In genomic region chr22:50529416-50530279, GRCh38 we compare ENCODE assay signal across 8 cellular contexts. TPM values are rescaled to one million over a fixed set of nuclear protein-coding genes. Genes with fewer than 3 reads are reported as not detected.
DNase-seq lines count a peak whose midpoint lies in the region; ATAC-seq and TF ChIP-seq lines count a peak whose summit lies in the region.

A gene with protein sequence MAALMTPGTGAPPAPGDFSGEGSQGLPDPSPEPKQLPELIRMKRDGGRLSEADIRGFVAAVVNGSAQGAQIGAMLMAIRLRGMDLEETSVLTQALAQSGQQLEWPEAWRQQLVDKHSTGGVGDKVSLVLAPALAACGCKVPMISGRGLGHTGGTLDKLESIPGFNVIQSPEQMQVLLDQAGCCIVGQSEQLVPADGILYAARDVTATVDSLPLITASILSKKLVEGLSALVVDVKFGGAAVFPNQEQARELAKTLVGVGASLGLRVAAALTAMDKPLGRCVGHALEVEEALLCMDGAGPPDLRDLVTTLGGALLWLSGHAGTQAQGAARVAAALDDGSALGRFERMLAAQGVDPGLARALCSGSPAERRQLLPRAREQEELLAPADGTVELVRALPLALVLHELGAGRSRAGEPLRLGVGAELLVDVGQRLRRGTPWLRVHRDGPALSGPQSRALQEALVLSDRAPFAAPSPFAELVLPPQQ (minus strand): TSS chr22:50530012. CDS start chr22:50529709, 303 bp downstream.

- no peak within 1 kb of the TSS for H3K27ac ChIP-seq in HUES64 (ENCODE audit: low read depth, low read length)
- H3K27ac ChIP-seq in esophagus squamous epithelium: peak within 1 kb of the TSS; percentile 96 to 100 (median 98)
- H3K27ac ChIP-seq in transverse colon: peak within 1 kb of the TSS; percentile 94 to 99 (median 96)

- H3K27me3 ChIP-seq in HUES64 (ENCODE audit: insufficient read depth, low read length) (peaks cover 75% of the 10 kb centered on the region), esophagus squamous epithelium (peaks cover 0 to 37% (median 0%) of the 10 kb centered on the region in 4 donors), transverse colon (peaks cover 13% of the 10 kb centered on the region)

- no peak for TF ChIP-seq CTCF in GM13977 (IDR thresholded peaks at IDR 0.05; ENCODE audit: extremely low read depth, insufficient read depth, missing control alignments)
- TF ChIP-seq CTCF in esophagus squamous epithelium (IDR thresholded peaks at IDR 0.05): peak in 2 of 6 experiments; percentile 2 to 15
- no peak for TF ChIP-seq CTCF in nephron (IDR thresholded peaks at IDR 0.05; ENCODE audit: unreplicated experiment in 3 of 3)
- no peak for TF ChIP-seq CTCF in transverse colon (IDR thresholded peaks at IDR 0.05)

- H3K36me3 ChIP-seq in HUES64 (ENCODE audit: insufficient read depth, low read length): no peaks in the 10 kb centered on the region
- H3K36me3 ChIP-seq in esophagus squamous epithelium: no peaks in the 10 kb centered on the region
- no peaks in the 10 kb centered on the region for H3K36me3 ChIP-seq in transverse colon

- 16% methylated on average over 105 of the region's 105 CpGs for WGBS in HUES64
- WGBS in esophagus squamous epithelium, 2 donors: 16% methylated on average over 5 of the region's 105 CpGs; no CpG with 5 or more reads in 1 of the 2 donors
- 16% methylated on average over 69 of the region's 105 CpGs; no CpG with 5 or more reads in 1 of the 2 donors for WGBS in transverse colon (ENCODE audit: low coverage in 1 of 2), 2 donors

- no peaks in the 10 kb centered on the region for H3K9me3 ChIP-seq in HUES64 (ENCODE audit: insufficient read depth, low read depth, low read length)
- no peaks in the 10 kb centered on the region for H3K9me3 ChIP-seq in esophagus squamous epithelium
- no peaks in the 10 kb centered on the region for H3K9me3 ChIP-seq in transverse colon

- TF ChIP-seq POLR2A in esophagus squamous epithelium (IDR thresholded peaks at IDR 0.05) (peak in 3 of 4 donors; percentile 7 to 93 (median 47)), transverse colon (IDR thresholded peaks at IDR 0.05) (peak; percentile 27)

- no peak for TF ChIP-seq EP300 in transverse colon (IDR thresholded peaks at IDR 0.05; ENCODE audit: low read depth)

- no peak for ATAC-seq in GM19467 (IDR thresholded peaks at IDR 0.05; ENCODE audit: unreplicated experiment)
- ATAC-seq in GM21825 (IDR thresholded peaks at IDR 0.05; ENCODE audit: unreplicated experiment): no peak

- H3K4me1 Mint-ChIP-seq in nephron: peaks cover 24% of the 10 kb centered on the region

- peak within 1 kb of the TSS; percentile 65 to 80 (median 71) for H3K4me3 Mint-ChIP-seq in nephron

- peak; percentile 93 for DNase-seq in GM13977 (ENCODE audit: low spot score)
- peak; percentile 65 for DNase-seq in activated CD8-positive, alpha-beta memory T cell treated with anti-CD3 and anti-CD28 coated beads, Interleukin-2, amount 50 U/mL, for 4 hours
- no peak for DNase-seq in esophagus squamous epithelium (lab: John Stamatoyannopoulos, UW)
- DNase-seq in transverse colon: peak; percentile 90

- H3K36me3 Mint-ChIP-seq in nephron (ENCODE audit: low read depth): peaks cover 2% of the 10 kb centered on the region

- no peak within 1 kb of the TSS for H3K27ac Mint-ChIP-seq in nephron

- peak within 1 kb of the TSS; percentile 53 for H3K4me3 ChIP-seq in HUES64 (ENCODE audit: low read length)
- H3K4me3 ChIP-seq in esophagus squamous epithelium: peak within 1 kb of the TSS; percentile 54 to 87 (median 64)
- peak within 1 kb of the TSS; percentile 42 to 60 (median 53) for H3K4me3 ChIP-seq in transverse colon

- no peaks in the 10 kb centered on the region for H3K9me3 Mint-ChIP-seq in nephron

- in situ Hi-C loops in GM13977 (cut with MboI; ENCODE audit: low pct_unique_long_range_greater_than_20kb, low sequenced_read_pairs, unreplicated experiment): no loop called here
- in situ Hi-C loops in transverse colon (cut with MboI; ENCODE audit: low pct_ligation_motif_present in 1 of 4, low pct_unique_long_range_greater_than_20kb in 1 of 4, low sequenced_read_pairs in 3 of 4): no loop called here

- H3K9ac ChIP-seq in HUES64 (ENCODE audit: low read depth, low read length): no peak within 1 kb of the TSS

- H3K27me3 Mint-ChIP-seq in nephron (ENCODE audit: low read depth): peaks cover 64% of the 10 kb centered on the region

- no peaks in the 10 kb centered on the region; the same call in 1 of the 2 replicates for H3K4me1 ChIP-seq in HUES64 (ENCODE audit: insufficient read depth, low read length)
- peaks cover 34 to 96% (median 48%) of the 10 kb centered on the region in 3 donors for H3K4me1 ChIP-seq in esophagus squamous epithelium
- H3K4me1 ChIP-seq in transverse colon: peaks cover 12 to 69% (median 45%) of the 10 kb centered on the region in 4 donors

- intact Hi-C loops in esophagus squamous epithelium (cut with DNase I): loop anchor here (10.0 kb wide), 1 partner anchor 85 kb away; no protein-coding TSS in a partner anchor
- intact Hi-C loops in transverse colon (cut with DNase I; ENCODE audit: low total_unique reads): no loop called here

RNA-seq across cellular contexts. Expression of the gene that starts here (rescaled TPM):
- polyA plus RNA-seq in HUES64 (2013, experiment 1 of 2): 0.30 TPM
- polyA plus RNA-seq in HUES64 (2013, experiment 2 of 2): 0.76 TPM
- 100 to 1,000 TPM in 2 of 4 donors, 10 to 100 TPM in 2; 86.0 to 281 (median 137) TPM for total RNA-seq in esophagus squamous epithelium
- total RNA-seq in transverse colon: 10 to 100 TPM; 27.5 to 60.7 (median 32.2) TPM
